Comparison of ENCODE assay signal across 26 cellular contexts in genomic region chr1:80922906-80923305, GRCh38.
"Had no signal": no experiment of that assay in that cellular context is flagged by ENCODE, and none has a peak within 500 bp of the region (broad histone marks: within the 10 kb centered on the region; RNA-seq: fewer than 3 reads in every experiment).

No MANE protein-coding gene starts in this region.

- ATAC-seq: effector memory CD8-positive, alpha-beta T cell; esophagus mucosa; foreskin keratinocyte; gastrocnemius medialis; gastroesophageal sphincter; heart left ventricle; heart right ventricle had no signal

- H3K9me3 ChIP-seq: esophagus muscularis mucosa, esophagus squamous epithelium, gastrocnemius medialis, gastroesophageal sphincter, heart left ventricle, heart right ventricle had no signal

- H3K36me3 ChIP-seq: esophagus muscularis mucosa, esophagus squamous epithelium, gastrocnemius medialis, gastroesophageal sphincter, heart left ventricle, heart right ventricle had no signal

- H3K4me3 ChIP-seq: coronary artery, dorsolateral prefrontal cortex, esophagus muscularis mucosa, esophagus squamous epithelium, gastrocnemius medialis, gastroesophageal sphincter, heart left ventricle, heart right ventricle, hepatocyte had no signal

- H3K27ac Mint-ChIP-seq: dendritic cell treated with granulocyte-macrophage colony-stimulating factor and Interleukin-4, amounts not matched to agents 40 ng/mL and 50 ng/mL, for 4 days; effector memory CD8-positive, alpha-beta T cell; endodermal cell had no signal

- H3K9me3 Mint-ChIP-seq: endodermal cell had no signal

- H3K27me3 Mint-ChIP-seq: dendritic cell treated with granulocyte-macrophage colony-stimulating factor and Interleukin-4, amounts not matched to agents 40 ng/mL and 50 ng/mL, for 4 days; effector memory CD8-positive, alpha-beta T cell had no signal

- DNase-seq: cortex of kidney; dermis blood vessel endothelial cell; dorsolateral prefrontal cortex; effector CD4-positive, alpha-beta T cell; effector CD8-positive, alpha-beta T cell; effector memory CD4-positive, alpha-beta T cell; effector memory CD8-positive, alpha-beta T cell; endodermal cell; erythroblast; esophagus squamous epithelium; foreskin fibroblast; foreskin keratinocyte; foreskin melanocyte; gastrocnemius medialis; glutamatergic neuron; head of caudate nucleus; heart left ventricle; heart right ventricle; hippocampal formation had no signal

- H3K27me3 ChIP-seq: dorsolateral prefrontal cortex, esophagus muscularis mucosa, esophagus squamous epithelium, foreskin keratinocyte, gastrocnemius medialis, gastroesophageal sphincter, heart left ventricle, heart right ventricle, hepatocyte had no signal

- H3K27ac ChIP-seq: coronary artery, dorsolateral prefrontal cortex, epithelial cell of prostate, esophagus muscularis mucosa, esophagus squamous epithelium, foreskin keratinocyte, gastrocnemius medialis, gastroesophageal sphincter, heart left ventricle, heart right ventricle, hepatocyte had no signal

- H3K4me1 Mint-ChIP-seq: endodermal cell had no signal

- H3K4me1 ChIP-seq: esophagus muscularis mucosa, esophagus squamous epithelium, foreskin keratinocyte, gastrocnemius medialis, heart left ventricle, heart right ventricle had no signal

- H3K4me3 Mint-ChIP-seq: dendritic cell treated with granulocyte-macrophage colony-stimulating factor and Interleukin-4, amounts not matched to agents 40 ng/mL and 50 ng/mL, for 4 days; effector memory CD8-positive, alpha-beta T cell; endodermal cell had no signal
